Comparison of ENCODE assay signal across 25 cellular contexts in the genomic region with DNA sequence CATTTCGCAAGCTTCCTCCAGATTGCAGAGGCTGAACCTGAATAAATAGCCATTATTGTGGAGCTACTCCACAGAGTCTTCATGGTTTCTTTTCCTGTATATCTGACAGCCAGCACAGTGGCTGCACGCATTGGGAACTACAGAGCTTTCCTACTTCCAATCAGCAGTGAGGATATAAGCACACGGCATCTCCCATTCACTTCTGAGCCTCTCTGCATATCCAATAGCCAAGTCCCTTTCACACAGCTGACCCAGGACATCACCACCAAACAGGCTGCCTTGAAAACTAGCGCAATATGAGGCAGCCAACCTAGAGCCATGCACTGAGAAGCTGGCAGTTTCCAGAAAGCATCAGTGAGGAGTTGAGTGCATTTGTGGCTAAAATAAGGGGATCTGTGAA. TPM values are rescaled to one million over a fixed set of nuclear protein-coding genes. Genes with fewer than 3 reads are reported as not detected.
"Had no signal": no experiment of that assay in that cellular context is flagged by ENCODE, and none has a peak within 500 bp of the region (broad histone marks: within the 10 kb centered on the region; RNA-seq: fewer than 3 reads in every experiment).

No MANE protein-coding gene starts in this region.

- H3K9me3 Mint-ChIP-seq: stimulated activated naive B cell treated with anti-CD40 and anti-IgM and Interleukin-4, amounts not matched to agents 10 μg/mL and 1 μg/mL and 100 μg/mL, for 72 hours; type B pancreatic cell had no signal

- H3K27me3 Mint-ChIP-seq: effector memory CD8-positive, alpha-beta T cell; stimulated activated naive B cell treated with anti-CD40 and anti-IgM and Interleukin-4, amounts not matched to agents 10 μg/mL and 1 μg/mL and 100 μg/mL, for 72 hours; type B pancreatic cell had no signal

- H3K4me3 ChIP-seq: esophagus muscularis mucosa, gastroesophageal sphincter, hepatocyte, lung, mucosa of descending colon, right atrium auricular region, sigmoid colon, skin epidermis, thyroid gland had no signal

- H3K4me2 ChIP-seq: hepatocyte had no signal

- H2AFZ ChIP-seq: hepatocyte had no signal

- H3K27ac Mint-ChIP-seq: effector memory CD8-positive, alpha-beta T cell; naive thymus-derived CD8-positive, alpha-beta T cell; stimulated activated naive B cell treated with anti-CD40 and anti-IgM and Interleukin-4, amounts not matched to agents 10 μg/mL and 1 μg/mL and 100 μg/mL, for 72 hours; stimulated activated naive CD8-positive, alpha-beta T cell treated with anti-CD3 and anti-CD28 coated beads, Interleukin-15, amount 100 ng/mL, for 72 hours; type B pancreatic cell had no signal

- H3K4me1 Mint-ChIP-seq: naive thymus-derived CD8-positive, alpha-beta T cell; stimulated activated naive B cell treated with anti-CD40 and anti-IgM and Interleukin-4, amounts not matched to agents 10 μg/mL and 1 μg/mL and 100 μg/mL, for 72 hours had no signal

- H3K27ac ChIP-seq: epithelial cell of prostate, esophagus muscularis mucosa, gastroesophageal sphincter, hepatocyte, right atrium auricular region, sigmoid colon, skin epidermis, thyroid gland had no signal

- H3K79me2 ChIP-seq: hepatocyte had no signal

- ATAC-seq: effector memory CD8-positive, alpha-beta T cell; gastroesophageal sphincter; left colon; left ventricle myocardium superior; mucosa of descending colon; naive thymus-derived CD8-positive, alpha-beta T cell; stimulated activated naive B cell treated with anti-CD40 and anti-IgM and Interleukin-4, amounts not matched to agents 10 μg/mL and 1 μg/mL and 100 μg/mL, for 72 hours; stimulated activated naive CD8-positive, alpha-beta T cell treated with anti-CD3 and anti-CD28 coated beads, Interleukin-15, amount 100 ng/mL, for 72 hours had no signal

- H3K36me3 ChIP-seq: esophagus muscularis mucosa, gastroesophageal sphincter, right atrium auricular region, sigmoid colon, thyroid gland had no signal

- H3K27me3 ChIP-seq: esophagus muscularis mucosa, hepatocyte, right atrium auricular region, sigmoid colon, thyroid gland had no signal

- DNase-seq: effector memory CD8-positive, alpha-beta T cell; kidney; left colon; left ventricle myocardium superior; mesendoderm; mucosa of descending colon; naive thymus-derived CD8-positive, alpha-beta T cell; sigmoid colon; stimulated activated CD4-positive, alpha-beta T cell treated with anti-CD3 and anti-CD28 coated beads, Interleukin-2, amount 100 ng/mL, for 24 hours; stimulated activated CD4-positive, alpha-beta T cell treated with anti-CD3 and anti-CD28 coated beads, Interleukin-4, amount 100 ng/mL, for 4 hours; stimulated activated naive B cell treated with anti-CD40 and anti-IgM and Interleukin-4, amounts not matched to agents 10 μg/mL and 1 μg/mL and 100 μg/mL, for 72 hours; stimulated activated naive CD8-positive, alpha-beta T cell treated with anti-CD3 and anti-CD28 coated beads, Interleukin-15, amount 100 ng/mL, for 72 hours; thyroid gland had no signal

- H3K36me3 Mint-ChIP-seq: naive thymus-derived CD8-positive, alpha-beta T cell; stimulated activated naive B cell treated with anti-CD40 and anti-IgM and Interleukin-4, amounts not matched to agents 10 μg/mL and 1 μg/mL and 100 μg/mL, for 72 hours; type B pancreatic cell had no signal

- H3K4me3 Mint-ChIP-seq: effector memory CD8-positive, alpha-beta T cell; naive thymus-derived CD8-positive, alpha-beta T cell; stimulated activated naive B cell treated with anti-CD40 and anti-IgM and Interleukin-4, amounts not matched to agents 10 μg/mL and 1 μg/mL and 100 μg/mL, for 72 hours; stimulated activated naive CD8-positive, alpha-beta T cell treated with anti-CD3 and anti-CD28 coated beads, Interleukin-15, amount 100 ng/mL, for 72 hours; type B pancreatic cell had no signal

- H3K9me3 ChIP-seq: esophagus muscularis mucosa, gastroesophageal sphincter, mucosa of descending colon, right atrium auricular region, sigmoid colon, thyroid gland had no signal

RNA-seq across cellular contexts. Expression of gene C10orf90, which starts 11.6 kb away (rescaled TPM):
- total RNA-seq: fibroblast of villous mesenchyme; gastroesophageal sphincter; kidney; left ventricle myocardium superior; lung; naive thymus-derived CD8-positive, alpha-beta T cell; osteocyte; posterior vena cava had no signal
- polyA plus RNA-seq: hepatocyte; lung; naive thymus-derived CD8-positive, alpha-beta T cell; neural cell had no signal
